Comparison of ENCODE assay signal across 2 cellular contexts in the genomic region with DNA sequence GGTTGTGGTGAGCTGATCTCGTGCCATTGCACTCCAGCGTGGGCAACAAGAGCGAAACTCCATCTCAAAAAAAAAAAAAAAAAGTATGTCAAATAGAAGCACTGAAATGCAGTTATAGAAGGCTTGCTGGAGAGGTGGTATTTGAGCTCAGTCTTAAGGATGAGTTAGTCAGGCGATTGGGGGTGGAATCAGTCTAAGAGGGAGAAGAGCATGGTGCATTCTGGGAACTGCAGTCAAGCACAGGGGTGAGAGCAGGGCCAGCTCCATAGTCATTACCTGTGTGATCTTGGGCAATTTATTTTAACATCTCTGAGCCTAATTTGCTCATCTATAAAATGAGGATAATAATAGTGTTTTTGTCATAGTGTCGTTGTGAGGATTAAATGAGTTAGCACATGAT.
TF ChIP-seq lines count a peak whose summit lies in the region.

No MANE protein-coding gene starts in this region.

TF ChIP-seq in GM23338, 12 proteins besides CTCF, POLR2A, EP300 and RAD21 (continued from another document and continues in another):
- TF ChIP-seq ZNF462 (CRISPR knock-in tag; IDR thresholded peaks at IDR 0.05) = no peak
- TF ChIP-seq NANOG (IDR thresholded peaks at IDR 0.05; ENCODE audit: borderline replicate concordance) = no peak
- no peak for TF ChIP-seq ZNF114 (CRISPR knock-in tag; IDR thresholded peaks at IDR 0.05)
- no peak for TF ChIP-seq POLR2AphosphoS5 (IDR thresholded peaks at IDR 0.05; ENCODE audit: low read depth)
- no peak for TF ChIP-seq CREB1 (CRISPR knock-in tag; IDR thresholded peaks at IDR 0.05; ENCODE audit: low read depth)
- TF ChIP-seq, protein P1, sequence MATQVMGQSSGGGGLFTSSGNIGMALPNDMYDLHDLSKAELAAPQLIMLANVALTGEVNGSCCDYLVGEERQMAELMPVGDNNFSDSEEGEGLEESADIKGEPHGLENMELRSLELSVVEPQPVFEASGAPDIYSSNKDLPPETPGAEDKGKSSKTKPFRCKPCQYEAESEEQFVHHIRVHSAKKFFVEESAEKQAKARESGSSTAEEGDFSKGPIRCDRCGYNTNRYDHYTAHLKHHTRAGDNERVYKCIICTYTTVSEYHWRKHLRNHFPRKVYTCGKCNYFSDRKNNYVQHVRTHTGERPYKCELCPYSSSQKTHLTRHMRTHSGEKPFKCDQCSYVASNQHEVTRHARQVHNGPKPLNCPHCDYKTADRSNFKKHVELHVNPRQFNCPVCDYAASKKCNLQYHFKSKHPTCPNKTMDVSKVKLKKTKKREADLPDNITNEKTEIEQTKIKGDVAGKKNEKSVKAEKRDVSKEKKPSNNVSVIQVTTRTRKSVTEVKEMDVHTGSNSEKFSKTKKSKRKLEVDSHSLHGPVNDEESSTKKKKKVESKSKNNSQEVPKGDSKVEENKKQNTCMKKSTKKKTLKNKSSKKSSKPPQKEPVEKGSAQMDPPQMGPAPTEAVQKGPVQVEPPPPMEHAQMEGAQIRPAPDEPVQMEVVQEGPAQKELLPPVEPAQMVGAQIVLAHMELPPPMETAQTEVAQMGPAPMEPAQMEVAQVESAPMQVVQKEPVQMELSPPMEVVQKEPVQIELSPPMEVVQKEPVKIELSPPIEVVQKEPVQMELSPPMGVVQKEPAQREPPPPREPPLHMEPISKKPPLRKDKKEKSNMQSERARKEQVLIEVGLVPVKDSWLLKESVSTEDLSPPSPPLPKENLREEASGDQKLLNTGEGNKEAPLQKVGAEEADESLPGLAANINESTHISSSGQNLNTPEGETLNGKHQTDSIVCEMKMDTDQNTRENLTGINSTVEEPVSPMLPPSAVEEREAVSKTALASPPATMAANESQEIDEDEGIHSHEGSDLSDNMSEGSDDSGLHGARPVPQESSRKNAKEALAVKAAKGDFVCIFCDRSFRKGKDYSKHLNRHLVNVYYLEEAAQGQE (IDR thresholded peaks at IDR 0.05; ENCODE audit: unreplicated experiment) = no peak
- TF ChIP-seq STAT1 (IDR thresholded peaks at IDR 0.05; ENCODE audit: unreplicated experiment) = no peak
- TF ChIP-seq ETS1 (IDR thresholded peaks at IDR 0.05) = no peak
- TF ChIP-seq JUNB (IDR thresholded peaks at IDR 0.05; ENCODE audit: unreplicated experiment) = no peak
- TF ChIP-seq EZH2phosphoT487 (IDR thresholded peaks at IDR 0.05; ENCODE audit: unreplicated experiment) = no peak

TF ChIP-seq in WTC11, 78 proteins besides CTCF, POLR2A, EP300 and RAD21 (continued from another document):
- no peak for TF ChIP-seq STAT6 (CRISPR knock-in tag; conservative IDR thresholded peaks at IDR 0.05; ENCODE audit: low read depth)
- no peak for TF ChIP-seq ZNF396 (CRISPR knock-in tag; IDR thresholded peaks at IDR 0.05; ENCODE audit: borderline replicate concordance)
- TF ChIP-seq, protein P2, sequence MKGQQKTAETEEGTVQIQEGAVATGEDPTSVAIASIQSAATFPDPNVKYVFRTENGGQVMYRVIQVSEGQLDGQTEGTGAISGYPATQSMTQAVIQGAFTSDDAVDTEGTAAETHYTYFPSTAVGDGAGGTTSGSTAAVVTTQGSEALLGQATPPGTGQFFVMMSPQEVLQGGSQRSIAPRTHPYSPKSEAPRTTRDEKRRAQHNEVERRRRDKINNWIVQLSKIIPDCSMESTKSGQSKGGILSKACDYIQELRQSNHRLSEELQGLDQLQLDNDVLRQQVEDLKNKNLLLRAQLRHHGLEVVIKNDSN (CRISPR knock-in tag; IDR thresholded peaks at IDR 0.05) = no peak
- TF ChIP-seq ZNF219 (CRISPR knock-in tag; IDR thresholded peaks at IDR 0.05; ENCODE audit: borderline replicate concordance) = no peak
- TF ChIP-seq ZBTB21 (CRISPR knock-in tag; IDR thresholded peaks at IDR 0.05; ENCODE audit: borderline replicate concordance) = no peak
- TF ChIP-seq ATF1 (CRISPR knock-in tag; IDR thresholded peaks at IDR 0.05) = no peak
- no peak for TF ChIP-seq ZNF281 (CRISPR knock-in tag; IDR thresholded peaks at IDR 0.05)
